Comparison of ENCODE assay signal across 16 cellular contexts in the genomic region with DNA sequence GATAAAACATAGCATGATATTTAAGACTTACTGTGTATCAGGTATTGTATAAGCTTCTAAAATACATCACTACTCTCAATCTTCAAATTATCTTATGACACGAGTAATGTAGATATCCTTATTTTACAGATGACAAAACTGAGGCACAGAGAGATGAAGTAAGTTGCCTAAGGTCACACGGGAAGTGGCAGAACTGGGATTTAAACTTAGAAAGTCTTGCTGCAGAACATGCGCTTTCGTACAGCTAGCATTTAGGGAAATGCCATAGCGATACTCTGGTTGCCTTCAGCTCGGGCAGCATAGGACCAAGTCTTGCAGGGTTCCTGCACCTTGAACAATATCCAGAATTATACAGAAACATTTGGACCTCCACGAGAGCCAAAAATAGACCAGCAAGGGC.
A peak's percentile ranks its signal among the peaks of the same experiment; 100 is the strongest.
DNase-seq lines count a peak whose midpoint lies in the region; ATAC-seq and TF ChIP-seq lines count a peak whose summit lies in the region.
"Had no signal": no experiment of that assay in that cellular context is flagged by ENCODE, and none has a peak within 500 bp of the region (broad histone marks: within the 10 kb centered on the region; RNA-seq: fewer than 3 reads in every experiment).

No MANE protein-coding gene starts in this region.

- intact Hi-C loops in dorsolateral prefrontal cortex (cut with DNase I): loop anchor here (5.0 kb wide), 2 partner anchors 34 to 91 kb away; no protein-coding TSS in a partner anchor
- intact Hi-C loops in left ventricle myocardium superior (cut with micrococcal nuclease): no loop called here

- H3K4me3 ChIP-seq in dorsolateral prefrontal cortex: peak overlapping the region in 2 of 59 donors; percentile 5 to 22
- H3K4me3 ChIP-seq: HAP-1 had no signal

- H3K27me3 ChIP-seq in dorsolateral prefrontal cortex: no peaks in the 10 kb centered on the region

- no peak for DNase-seq in dorsolateral prefrontal cortex
- peak; percentile 50 for DNase-seq in pons (ENCODE audit: low spot score)
- no peak for DNase-seq in left ventricle myocardium superior
- DNase-seq in kidney glomerular epithelial cell (lab: John Stamatoyannopoulos, UW): no peak
- no peak for DNase-seq in hypothalamus (lab: John Stamatoyannopoulos, UW)
- DNase-seq: CD4-positive, alpha-beta memory T cell; COR-L47; DMS53; DMS79 treated with DMSO at 0.1 percent for 48 hours; GF-D8; GOT3; HFFc6 had no signal

- ATAC-seq in left ventricle myocardium superior: no peak
- no peak for ATAC-seq in GM19023 (IDR thresholded peaks at IDR 0.05; ENCODE audit: unreplicated experiment)

- H3K27ac ChIP-seq in angular gyrus (ENCODE audit: low read depth, low read length): peak overlapping the region; percentile 99
- H3K27ac ChIP-seq in dorsolateral prefrontal cortex: peak overlapping the region; percentile 71 to 100 (median 98)
- peak overlapping the region; percentile 99 for H3K27ac ChIP-seq in temporal lobe (ENCODE audit: low read depth, low read length)

- no peak for TF ChIP-seq CTCF in dorsolateral prefrontal cortex (IDR thresholded peaks at IDR 0.05 in 54 of 56, conservative IDR thresholded peaks at IDR 0.05 in 2 of 56; ENCODE audit: low read depth in 1 of 56, partially characterized antibody in 56 of 56)
